Comparison of ENCODE assay signal across 8 cellular contexts in genomic region chr6:36911946-36912555, GRCh38. TPM values are rescaled to one million over a fixed set of nuclear protein-coding genes. Genes with fewer than 3 reads are reported as not detected.
DNase-seq lines count a peak whose midpoint lies in the region; ATAC-seq and TF ChIP-seq lines count a peak whose summit lies in the region.

No MANE protein-coding gene starts in this region.

- H3K27ac ChIP-seq in thymus (ENCODE audit: low read depth) (peak overlapping the region; percentile 92), esophagus muscularis mucosa (replicated peaks in 1 of 4) (no peak overlapping the region)

- TF ChIP-seq POLR2A in NB4 (IDR thresholded peaks at IDR 0.05; ENCODE audit: extremely low read depth, insufficient read length) (no peak), esophagus muscularis mucosa (IDR thresholded peaks at IDR 0.05; ENCODE audit: low read depth) (no peak)

- peak; percentile 28 for ATAC-seq in activated CD8-positive, alpha-beta memory T cell treated with anti-CD3 and anti-CD28 coated beads, Interleukin-2, amount 10 ng/mL, durations not matched to agents 7 days and 5 days

- H3K27me3 ChIP-seq in thymus (ENCODE audit: control insufficient read depth, insufficient read depth) (no peaks in the 10 kb centered on the region), esophagus muscularis mucosa (no peaks in the 10 kb centered on the region)

- peaks cover 42% of the 10 kb centered on the region for H3K36me3 Mint-ChIP-seq in activated CD8-positive, alpha-beta memory T cell treated with anti-CD3 and anti-CD28 coated beads, Interleukin-2, amount 10 ng/mL, durations not matched to agents 7 days and 5 days
- H3K36me3 Mint-ChIP-seq in activated naive CD4-positive, alpha-beta T cell treated with anti-CD3 and anti-CD28 coated beads, Interleukin-2, amount 50 U/mL, for 24 hours: peaks cover 19% of the 10 kb centered on the region

- peak overlapping the region; percentile 89 for H3K27ac Mint-ChIP-seq in activated CD8-positive, alpha-beta memory T cell treated with anti-CD3 and anti-CD28 coated beads, Interleukin-2, amount 10 ng/mL, durations not matched to agents 7 days and 5 days
- H3K27ac Mint-ChIP-seq in activated naive CD4-positive, alpha-beta T cell treated with anti-CD3 and anti-CD28 coated beads, Interleukin-2, amount 50 U/mL, for 24 hours: peak overlapping the region; percentile 80

- TF ChIP-seq CTCF in NB4 (IDR thresholded peaks at IDR 0.05; ENCODE audit: low read depth, low read length) (no peak), esophagus muscularis mucosa (IDR thresholded peaks at IDR 0.05) (no peak)

- H3K36me3 ChIP-seq in thymus (ENCODE audit: control insufficient read depth, insufficient read depth) (peaks cover 31% of the 10 kb centered on the region), esophagus muscularis mucosa (peaks cover 22 to 71% (median 53%) of the 10 kb centered on the region in 4 donors)

- H3K9me3 ChIP-seq in thymus (ENCODE audit: control insufficient read depth): no peaks in the 10 kb centered on the region
- H3K9me3 ChIP-seq in esophagus muscularis mucosa: no peaks in the 10 kb centered on the region

- intact Hi-C loops in esophagus muscularis mucosa (cut with DNase I): no loop called here

- H3K9me3 Mint-ChIP-seq in activated CD8-positive, alpha-beta memory T cell treated with anti-CD3 and anti-CD28 coated beads, Interleukin-2, amount 10 ng/mL, durations not matched to agents 7 days and 5 days (ENCODE audit: low read depth): no peaks in the 10 kb centered on the region
- no peaks in the 10 kb centered on the region for H3K9me3 Mint-ChIP-seq in activated naive CD4-positive, alpha-beta T cell treated with anti-CD3 and anti-CD28 coated beads, Interleukin-2, amount 50 U/mL, for 24 hours

- CTCF ChIA-PET in activated CD8-positive, alpha-beta memory T cell treated with anti-CD3 and anti-CD28 coated beads, Interleukin-2, amount 10 ng/mL, durations not matched to agents 7 days and 5 days (lab: Charles Lee): interaction anchor here (0.6 to 6.9 kb wide), 5 partner anchors 9 to 107 kb away, joined by 3 to 43 read pairs (median 8); partner anchors contain the start of genes C6orf89 and PI16

- WGBS in thymus: 3% methylated on average over 4 of the region's 4 CpGs
- 75% methylated on average over 4 of the region's 4 CpGs for WGBS in esophagus muscularis mucosa

- no peaks in the 10 kb centered on the region for H3K27me3 Mint-ChIP-seq in activated CD8-positive, alpha-beta memory T cell treated with anti-CD3 and anti-CD28 coated beads, Interleukin-2, amount 10 ng/mL, durations not matched to agents 7 days and 5 days
- no peaks in the 10 kb centered on the region for H3K27me3 Mint-ChIP-seq in activated naive CD4-positive, alpha-beta T cell treated with anti-CD3 and anti-CD28 coated beads, Interleukin-2, amount 50 U/mL, for 24 hours

- peak; percentile 64 for DNase-seq in activated CD8-positive, alpha-beta memory T cell treated with anti-CD3 and anti-CD28 coated beads, Interleukin-2, amount 10 ng/mL, durations not matched to agents 7 days and 5 days
- no peak for DNase-seq in activated CD8-positive, alpha-beta memory T cell treated with anti-CD3 and anti-CD28 coated beads, Interleukin-2, amount 50 U/mL, for 4 hours
- DNase-seq in NB4 (ENCODE audit: low read depth) (peak; percentile 68), esophagus muscularis mucosa (ENCODE audit: extremely low spot score) (no peak), cerebellum (ENCODE audit: low spot score) (no peak)
- DNase-seq in activated CD4-positive, CD25-positive, alpha-beta regulatory T cell treated with anti-CD3 and anti-CD28 coated beads, Interleukin-2, amount 50 U/mL, for 72 hours: no peak

- TF ChIP-seq EP300 in esophagus muscularis mucosa (IDR thresholded peaks at IDR 0.05): no peak

- peaks cover 63% of the 10 kb centered on the region for H3K4me1 Mint-ChIP-seq in activated CD8-positive, alpha-beta memory T cell treated with anti-CD3 and anti-CD28 coated beads, Interleukin-2, amount 10 ng/mL, durations not matched to agents 7 days and 5 days
- peaks cover 33% of the 10 kb centered on the region for H3K4me1 Mint-ChIP-seq in activated naive CD4-positive, alpha-beta T cell treated with anti-CD3 and anti-CD28 coated beads, Interleukin-2, amount 50 U/mL, for 24 hours

- H3K4me3 ChIP-seq in NB4 (ENCODE audit: low read depth, low read length) (no peak overlapping the region), thymus (ENCODE audit: low read length) (peak overlapping the region; percentile 30), esophagus muscularis mucosa (no peak overlapping the region)

- peak overlapping the region; percentile 66 for H3K4me3 Mint-ChIP-seq in activated CD8-positive, alpha-beta memory T cell treated with anti-CD3 and anti-CD28 coated beads, Interleukin-2, amount 10 ng/mL, durations not matched to agents 7 days and 5 days
- H3K4me3 Mint-ChIP-seq in activated naive CD4-positive, alpha-beta T cell treated with anti-CD3 and anti-CD28 coated beads, Interleukin-2, amount 50 U/mL, for 24 hours: peak overlapping the region; percentile 55

- H3K4me1 ChIP-seq in thymus (ENCODE audit: control insufficient read depth, insufficient read depth, low read length) (peaks cover 29% of the 10 kb centered on the region), esophagus muscularis mucosa (peaks cover 17 to 33% (median 28%) of the 10 kb centered on the region in 4 donors)

RNA-seq across cellular contexts. Expression of gene C6orf89, which starts 26.3 kb away (rescaled TPM):
- 10 to 100 TPM; 46.4 to 47.7 TPM for total RNA-seq in activated CD8-positive, alpha-beta memory T cell treated with anti-CD3 and anti-CD28 coated beads, Interleukin-2, amount 10 ng/mL, durations not matched to agents 7 days and 5 days
- polyA plus RNA-seq in thymus: 19.5 TPM
- total RNA-seq in esophagus muscularis mucosa (10 to 100 TPM; 56.5 to 66.2 (median 59.0) TPM), cerebellum (19.5 TPM)

RNA-seq across cellular contexts. Expression of gene PPIL1, which starts 37.4 kb away (rescaled TPM):
- 10 to 100 TPM; 30.8 to 39.9 TPM for total RNA-seq in activated CD8-positive, alpha-beta memory T cell treated with anti-CD3 and anti-CD28 coated beads, Interleukin-2, amount 10 ng/mL, durations not matched to agents 7 days and 5 days
- 22.5 TPM for polyA plus RNA-seq in thymus
- 10 to 100 TPM; 17.6 to 30.3 (median 25.4) TPM for total RNA-seq in esophagus muscularis mucosa
- total RNA-seq in cerebellum: 29.9 TPM

RNA-seq across cellular contexts. Expression of gene PI16, which starts 42.5 kb away (rescaled TPM):
- total RNA-seq in activated CD8-positive, alpha-beta memory T cell treated with anti-CD3 and anti-CD28 coated beads, Interleukin-2, amount 10 ng/mL, durations not matched to agents 7 days and 5 days: 1 to 10 TPM in 1 of 2 experiments, under 1 TPM in 1; 0.37 to 2.0 TPM
- polyA plus RNA-seq in thymus: 2.2 TPM
- total RNA-seq in esophagus muscularis mucosa (10 to 100 TPM; 44.8 to 64.3 (median 56.9) TPM), cerebellum (0.73 TPM)

Comparison
In these comparisons a context has a peak if more than half of its experiments do, and no peak if none do; other contexts are left out.
1. DNase-seq: peak in activated CD8-positive, alpha-beta memory T cell treated with anti-CD3 and anti-CD28 coated beads, Interleukin-2, amount 10 ng/mL, durations not matched to agents 7 days and 5 days (single experiment) and NB4 (single experiment); none in activated CD8-positive, alpha-beta memory T cell treated with anti-CD3 and anti-CD28 coated beads, Interleukin-2, amount 50 U/mL, for 4 hours (single experiment), activated CD4-positive, CD25-positive, alpha-beta regulatory T cell treated with anti-CD3 and anti-CD28 coated beads, Interleukin-2, amount 50 U/mL, for 72 hours (single experiment), esophagus muscularis mucosa (single experiment) and cerebellum (single experiment).
2. RNA of gene PI16, which starts 42.5 kb away (total RNA-seq): 44.8 to 64.3 TPM in esophagus muscularis mucosa; 0.37 to 2.0 TPM in activated CD8-positive, alpha-beta memory T cell treated with anti-CD3 and anti-CD28 coated beads, Interleukin-2, amount 10 ng/mL, durations not matched to agents 7 days and 5 days and 0.73 TPM in cerebellum (single experiment); every median in the first group is over 10 times any median in the second.